ENCODE assay signal across 15 cellular contexts in the genomic region with DNA sequence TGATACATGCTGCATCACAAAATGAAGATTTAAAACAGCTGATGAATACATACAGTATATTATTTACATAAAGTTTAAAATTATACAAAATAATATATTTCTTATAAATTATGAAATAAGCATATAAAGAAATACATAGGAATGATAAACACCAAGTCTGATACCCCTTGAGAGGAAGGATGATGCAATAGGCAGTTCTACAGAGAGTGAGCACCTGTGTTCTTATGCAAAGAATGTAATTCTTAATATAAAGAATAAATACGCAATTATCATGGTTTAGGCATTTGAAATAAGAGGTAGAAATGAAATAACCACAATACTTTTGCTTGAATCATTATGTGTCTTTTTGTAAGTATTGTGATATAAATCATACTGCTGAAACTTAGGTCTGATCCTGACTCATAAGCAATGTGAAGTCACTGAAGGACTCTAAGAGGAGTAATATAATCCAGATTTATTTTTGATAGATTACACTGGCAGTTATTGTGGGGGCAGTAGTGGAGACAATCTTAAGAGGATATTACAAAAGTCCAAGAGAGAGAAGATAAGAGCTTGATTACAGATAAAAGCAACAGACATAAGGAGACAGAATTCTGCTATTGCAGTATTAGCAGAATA. TPM values are rescaled to one million over a fixed set of nuclear protein-coding genes. Genes with fewer than 3 reads are reported as not detected.
DNase-seq lines count a peak whose midpoint lies in the region; ATAC-seq and TF ChIP-seq lines count a peak whose summit lies in the region.
"Had no signal": no experiment of that assay in that cellular context is flagged by ENCODE, and none has a peak within 500 bp of the region (broad histone marks: within the 10 kb centered on the region; RNA-seq: fewer than 3 reads in every experiment).

No MANE protein-coding gene starts in this region.

- ATAC-seq in HG03520 (IDR thresholded peaks at IDR 0.05; ENCODE audit: unreplicated experiment), result no peak
- ATAC-seq: stimulated activated naive B cell treated with anti-CD40 and anti-IgM and Interleukin-4, amounts not matched to agents 10 μg/mL and 1 μg/mL and 100 μg/mL, for 72 hours had no signal

- H3K27ac ChIP-seq in coronary artery, result peak overlapping the region; percentile 72 to 80
- H3K27ac ChIP-seq: Peyer's patch, uterus had no signal

- in situ Hi-C loops in ACHN (cut with HindIII; ENCODE audit: low pct_ligation_motif_present, low pct_unique_long_range_greater_than_20kb, low sequenced_read_pairs), result no loop called here

- no peaks in the 10 kb centered on the region for H3K36me3 Mint-ChIP-seq in CD14-positive monocyte
- H3K36me3 Mint-ChIP-seq: stimulated activated naive B cell treated with anti-CD40 and anti-IgM and Interleukin-4, amounts not matched to agents 10 μg/mL and 1 μg/mL and 100 μg/mL, for 72 hours had no signal

- H3K4me1 Mint-ChIP-seq in CD14-positive monocyte, result no peaks in the 10 kb centered on the region
- H3K4me1 Mint-ChIP-seq: stimulated activated naive B cell treated with anti-CD40 and anti-IgM and Interleukin-4, amounts not matched to agents 10 μg/mL and 1 μg/mL and 100 μg/mL, for 72 hours had no signal

- peak; percentile 32 for DNase-seq in ELR (ENCODE audit: low read depth)
- DNase-seq in NCI-H226, result peak; percentile 85
- no peak for DNase-seq in coronary artery (ENCODE audit: low spot score)
- peak; percentile 1 for DNase-seq in renal cortical epithelial cell (ENCODE audit: low read depth)
- no peak for DNase-seq in RPMI8226
- no peak for DNase-seq in ACHN
- DNase-seq in CD14-positive monocyte (ENCODE audit: low spot score), result no peak
- DNase-seq: activated CD4-positive, CD25-positive, alpha-beta regulatory T cell; endodermal cell; NCI-H1930; NCI-H69; Peyer's patch; stimulated activated naive B cell treated with anti-CD40 and anti-IgM and Interleukin-4, amounts not matched to agents 10 μg/mL and 1 μg/mL and 100 μg/mL, for 72 hours; uterus had no signal

- no peak overlapping the region for H3K4me3 ChIP-seq in coronary artery
- H3K4me3 ChIP-seq: Peyer's patch, uterus had no signal

- H3K27ac Mint-ChIP-seq in CD14-positive monocyte, result no peak overlapping the region
- H3K27ac Mint-ChIP-seq: endodermal cell; stimulated activated naive B cell treated with anti-CD40 and anti-IgM and Interleukin-4, amounts not matched to agents 10 μg/mL and 1 μg/mL and 100 μg/mL, for 72 hours had no signal

- TF ChIP-seq CTCF in coronary artery (IDR thresholded peaks at IDR 0.05), result no peak
- no peak for TF ChIP-seq CTCF in CD14-positive monocyte (IDR thresholded peaks at IDR 0.05)

- no peaks in the 10 kb centered on the region for H3K27me3 Mint-ChIP-seq in CD14-positive monocyte (ENCODE audit: low read depth in 3 of 3)
- H3K27me3 Mint-ChIP-seq: stimulated activated naive B cell treated with anti-CD40 and anti-IgM and Interleukin-4, amounts not matched to agents 10 μg/mL and 1 μg/mL and 100 μg/mL, for 72 hours had no signal

- H3K9me3 Mint-ChIP-seq in CD14-positive monocyte, result peaks cover 0 to 3% (median 0%) of the 10 kb centered on the region in 7 donors
- H3K9me3 Mint-ChIP-seq: stimulated activated naive B cell treated with anti-CD40 and anti-IgM and Interleukin-4, amounts not matched to agents 10 μg/mL and 1 μg/mL and 100 μg/mL, for 72 hours had no signal

- H3K4me3 Mint-ChIP-seq in CD14-positive monocyte, result no peak overlapping the region
- H3K4me3 Mint-ChIP-seq: endodermal cell; stimulated activated naive B cell treated with anti-CD40 and anti-IgM and Interleukin-4, amounts not matched to agents 10 μg/mL and 1 μg/mL and 100 μg/mL, for 72 hours had no signal

- intact Hi-C loops in CD14-positive monocyte (cut with micrococcal nuclease), result no loop called here

RNA-seq across cellular contexts. Expression of gene TTLL7, which starts 39.0 kb away (rescaled TPM):
- 11.6 and 14.0 TPM in 2 replicates for total RNA-seq in renal cortical epithelial cell
- polyA plus RNA-seq in CD14-positive monocyte, result under 1 TPM in 1 of 2 donors, not detected in 1; 0.69 TPM

Comparison
In these comparisons a context has a peak if more than half of its experiments do, and no peak if none do; other contexts are left out.
1. DNase-seq: peak in ELR (single experiment), NCI-H226 (single experiment) and renal cortical epithelial cell (single experiment); none in coronary artery (single experiment), RPMI8226 (single experiment), ACHN (single experiment) and CD14-positive monocyte (single experiment).